In genomic region chr20:35093245-35093884, GRCh38 we compare ENCODE assay signal across 8 cellular contexts. TPM values are rescaled to one million over a fixed set of nuclear protein-coding genes. Genes with fewer than 3 reads are reported as not detected.
DNase-seq lines count a peak whose midpoint lies in the region; ATAC-seq, FAIRE-seq and TF ChIP-seq lines count a peak whose summit lies in the region.

No MANE protein-coding gene starts in this region.

- H3K27me3 ChIP-seq in Peyer's patch (no peaks in the 10 kb centered on the region), muscle layer of duodenum (ENCODE audit: low read depth, low read length) (no peaks in the 10 kb centered on the region)

- no peak for TF ChIP-seq CTCF in Peyer's patch (IDR thresholded peaks at IDR 0.05)
- no peak for TF ChIP-seq CTCF in cardiac fibroblast (IDR thresholded peaks at IDR 0.05; ENCODE audit: low read depth, low read length)

- no peak for TF ChIP-seq POLR2A in H54 (IDR thresholded peaks at IDR 0.05; ENCODE audit: low read depth, low read length)
- TF ChIP-seq POLR2A in Peyer's patch (IDR thresholded peaks at IDR 0.05) = no peak

- peak overlapping the region; percentile 86 to 99 (median 91) for H3K4me3 ChIP-seq in Peyer's patch
- H3K4me3 ChIP-seq in cardiac fibroblast (replicated peaks in 1 of 2; ENCODE audit: low read depth in 2 of 2, low read length in 2 of 2) = no peak overlapping the region
- H3K4me3 ChIP-seq in muscle layer of duodenum (ENCODE audit: low read depth in 1 of 2, low read length in 2 of 2) = peak overlapping the region; percentile 90 to 94
- H3K4me3 ChIP-seq in urinary bladder (ENCODE audit: low read depth, low read length) = peak overlapping the region; percentile 78

- H3K4me1 ChIP-seq in Peyer's patch = peaks cover 0 to 34% (median 0%) of the 10 kb centered on the region in 4 donors
- H3K4me1 ChIP-seq in muscle layer of duodenum (ENCODE audit: control insufficient read depth in 1 of 2, insufficient read depth in 2 of 2, low read length in 2 of 2) = peaks cover 4 to 24% of the 10 kb centered on the region in 2 donors
- no peaks in the 10 kb centered on the region for H3K4me1 ChIP-seq in urinary bladder (ENCODE audit: insufficient read depth)

- ATAC-seq in GM18511 (IDR thresholded peaks at IDR 0.05; ENCODE audit: unreplicated experiment) = no peak

- 80% methylated on average over 8 of the region's 8 CpGs for WGBS in urinary bladder

- DNase-seq in H54 (ENCODE audit: insufficient read length, low spot score) (peak; percentile 33), Peyer's patch (no peak), cardiac fibroblast (ENCODE audit: low read depth in 2 of 2) (peak; percentile 67 to 85), mesenteric fat pad (ENCODE audit: low spot score) (no peak), NCI-H2227 treated with DMSO at 0.1 percent for 48 hours (lab: John Stamatoyannopoulos, UW) (no peak)

- peak; percentile 30 for FAIRE-seq in H54 (lab: Jason Lieb, UNC)

- H3K9me3 ChIP-seq in Peyer's patch (no peaks in the 10 kb centered on the region), muscle layer of duodenum (ENCODE audit: control insufficient read depth in 1 of 2, low read length in 2 of 2) (no peaks in the 10 kb centered on the region)

- no peaks in the 10 kb centered on the region for H3K36me3 ChIP-seq in Peyer's patch
- peaks cover 0 to 15% of the 10 kb centered on the region in 2 donors for H3K36me3 ChIP-seq in muscle layer of duodenum (ENCODE audit: control insufficient read depth in 1 of 2, insufficient read depth in 2 of 2, low read length in 2 of 2)
- H3K36me3 ChIP-seq in urinary bladder (ENCODE audit: insufficient read depth) = no peaks in the 10 kb centered on the region

- H3K27ac ChIP-seq in Peyer's patch = peak overlapping the region; percentile 90 to 96 (median 92)
- H3K27ac ChIP-seq in muscle layer of duodenum (ENCODE audit: low read length) = peak overlapping the region; percentile 86
- peak overlapping the region; percentile 87 for H3K27ac ChIP-seq in urinary bladder (ENCODE audit: low read depth)

RNA-seq across cellular contexts. Expression of gene TRPC4AP, which starts 0.8 kb away (rescaled TPM):
- total RNA-seq in Peyer's patch (100 to 1,000 TPM in 1 of 4 donors, 10 to 100 TPM in 3; 62.7 to 101 (median 80.8) TPM), urinary bladder (52.3 TPM), mesenteric fat pad (85.2 TPM)
- polyA plus RNA-seq in urinary bladder = 40.0 TPM

RNA-seq across cellular contexts. Expression of gene EDEM2, which starts 53.8 kb away (rescaled TPM):
- 10 to 100 TPM; 18.2 to 38.3 (median 33.8) TPM for total RNA-seq in Peyer's patch
- 15.1 TPM for total RNA-seq in urinary bladder
- 17.8 TPM for polyA plus RNA-seq in urinary bladder
- total RNA-seq in mesenteric fat pad = 58.6 TPM

Comparison
In these comparisons a context has a peak if more than half of its experiments do, and no peak if none do; other contexts are left out.
1. DNase-seq: peak in H54 (single experiment) and cardiac fibroblast (2 of 2); none in Peyer's patch (0 of 3), mesenteric fat pad (single experiment) and NCI-H2227 treated with DMSO at 0.1 percent for 48 hours (single experiment).
2. H3K4me3 ChIP-seq: peak in Peyer's patch (4 of 4), muscle layer of duodenum (2 of 2) and urinary bladder (single experiment); none in cardiac fibroblast (0 of 2).
3. Peak in every context shown above with its lines, with median percentiles within 50 percentile points of each other: H3K27ac ChIP-seq.